In genomic region chrX:135340827-135341226, GRCh38 we compare ENCODE assay signal across 8 cellular contexts. TPM values are rescaled to one million over a fixed set of nuclear protein-coding genes. Genes with fewer than 3 reads are reported as not detected.
DNase-seq lines count a peak whose midpoint lies in the region; ATAC-seq and TF ChIP-seq lines count a peak whose summit lies in the region.

No MANE protein-coding gene starts in this region.

- H3K4me3 Mint-ChIP-seq in activated naive CD4-positive, alpha-beta T cell treated with anti-CD3 and anti-CD28 coated beads, Interleukin-2, amount 10 ng/mL, durations not matched to agents 7 days and 5 days: peak overlapping the region; percentile 99

- ATAC-seq in SK-N-SH treated with all-trans-retinoic acid at 6 μM for 48 hours (peak; percentile 43), HG03342 (IDR thresholded peaks at IDR 0.05; ENCODE audit: unreplicated experiment) (no peak)

- TF ChIP-seq CTCF in fibroblast of the aortic adventitia (IDR thresholded peaks at IDR 0.05; ENCODE audit: insufficient read depth, low read length) (no peak), colonic mucosa (IDR thresholded peaks at IDR 0.05) (no peak)

- no peak overlapping the region for H3K27ac Mint-ChIP-seq in activated naive CD4-positive, alpha-beta T cell treated with anti-CD3 and anti-CD28 coated beads, Interleukin-2, amount 10 ng/mL, durations not matched to agents 7 days and 5 days

- peaks cover 61% of the 10 kb centered on the region for H3K4me1 Mint-ChIP-seq in activated naive CD4-positive, alpha-beta T cell treated with anti-CD3 and anti-CD28 coated beads, Interleukin-2, amount 10 ng/mL, durations not matched to agents 7 days and 5 days

- H3K36me3 ChIP-seq in stomach smooth muscle (ENCODE audit: control insufficient read depth in 2 of 2, insufficient read depth in 2 of 2, low read length in 2 of 2): no peaks in the 10 kb centered on the region
- H3K36me3 ChIP-seq in colonic mucosa: no peaks in the 10 kb centered on the region

- no peaks in the 10 kb centered on the region for H3K9me3 Mint-ChIP-seq in activated naive CD4-positive, alpha-beta T cell treated with anti-CD3 and anti-CD28 coated beads, Interleukin-2, amount 10 ng/mL, durations not matched to agents 7 days and 5 days

- H3K27me3 Mint-ChIP-seq in activated naive CD4-positive, alpha-beta T cell treated with anti-CD3 and anti-CD28 coated beads, Interleukin-2, amount 10 ng/mL, durations not matched to agents 7 days and 5 days: no peaks in the 10 kb centered on the region

- peak overlapping the region; percentile 78 for H3K4me3 ChIP-seq in fibroblast of the aortic adventitia (ENCODE audit: low read depth, low read length)
- H3K4me3 ChIP-seq in stomach smooth muscle (ENCODE audit: low read length in 2 of 2): peak overlapping the region; percentile 40 to 83
- no peak overlapping the region for H3K4me3 ChIP-seq in colonic mucosa

- no peak for DNase-seq in activated naive CD4-positive, alpha-beta T cell treated with anti-CD3 and anti-CD28 coated beads, Interleukin-2, amount 10 ng/mL, durations not matched to agents 7 days and 5 days
- no peak for DNase-seq in activated naive CD4-positive, alpha-beta T cell treated with anti-CD3 and anti-CD28 coated beads, Interleukin-2, amount 50 U/mL, for 16 hours
- peak; percentile 64 for DNase-seq in fibroblast of the aortic adventitia (ENCODE audit: low read depth)
- no peak for DNase-seq in colonic mucosa
- DNase-seq in germinal center (ENCODE audit: low spot score): no peak

- peaks cover 40% of the 10 kb centered on the region for H3K36me3 Mint-ChIP-seq in activated naive CD4-positive, alpha-beta T cell treated with anti-CD3 and anti-CD28 coated beads, Interleukin-2, amount 10 ng/mL, durations not matched to agents 7 days and 5 days

- H3K9ac ChIP-seq in stomach smooth muscle (ENCODE audit: low read length in 2 of 2) (no peak overlapping the region), colonic mucosa (ENCODE audit: low read depth in 2 of 2, low read length in 2 of 2) (no peak overlapping the region)

- peaks cover 21% of the 10 kb centered on the region for H3K4me1 ChIP-seq in stomach smooth muscle (ENCODE audit: control insufficient read depth, insufficient read depth, low read length)
- peaks cover 3% of the 10 kb centered on the region for H3K4me1 ChIP-seq in colonic mucosa

- H3K9me3 ChIP-seq in stomach smooth muscle (ENCODE audit: control insufficient read depth in 2 of 2, low read length in 2 of 2) (no peaks in the 10 kb centered on the region), colonic mucosa (no peaks in the 10 kb centered on the region)

- intact Hi-C loops in colonic mucosa (cut with DNase I): no loop called here

- peaks cover 0 to 7% of the 10 kb centered on the region in 2 donors for H3K27me3 ChIP-seq in stomach smooth muscle (ENCODE audit: control insufficient read depth in 1 of 2, insufficient read depth in 2 of 2, low read length in 2 of 2)
- H3K27me3 ChIP-seq in colonic mucosa: no peaks in the 10 kb centered on the region

- CTCF ChIA-PET in activated naive CD4-positive, alpha-beta T cell treated with anti-CD3 and anti-CD28 coated beads, Interleukin-2, amount 10 ng/mL, durations not matched to agents 7 days and 5 days (lab: Charles Lee): no interaction called here

- H3K27ac ChIP-seq in stomach smooth muscle (ENCODE audit: low read length) (no peak overlapping the region), colonic mucosa (no peak overlapping the region)

TF ChIP-seq in SK-N-SH treated with all-trans-retinoic acid at 6 μM for 48 hours, 23 proteins besides CTCF, POLR2A, EP300 and RAD21:
- TF ChIP-seq ZC3H10 (CRISPR knock-in tag; IDR thresholded peaks at IDR 0.05) (no peak), ARNTL (CRISPR knock-in tag; IDR thresholded peaks at IDR 0.05; ENCODE audit: borderline replicate concordance, low read depth) (no peak), TSHZ2 (CRISPR knock-in tag; IDR thresholded peaks at IDR 0.05) (0 out of 2 replicates have a peak, but pooled peaks have one; percentile 12), PATZ1 (CRISPR knock-in tag; IDR thresholded peaks at IDR 0.05; ENCODE audit: borderline replicate concordance) (peak; percentile 84; the same call in 1 of the 2 replicates), ZFP30 (CRISPR knock-in tag; IDR thresholded peaks at IDR 0.05) (no peak), ISL1 (CRISPR knock-in tag; IDR thresholded peaks at IDR 0.05) (peak; percentile 56; the same call in 1 of the 2 replicates), ESRRG (CRISPR knock-in tag; IDR thresholded peaks at IDR 0.05) (no peak), TCF4 (CRISPR knock-in tag; IDR thresholded peaks at IDR 0.05; ENCODE audit: borderline replicate concordance) (peak; percentile 86), SNAI2 (CRISPR knock-in tag; IDR thresholded peaks at IDR 0.05) (no peak), RARB (CRISPR knock-in tag; IDR thresholded peaks at IDR 0.05) (no peak), POU6F1 (CRISPR knock-in tag; IDR thresholded peaks at IDR 0.05; ENCODE audit: borderline replicate concordance, low read depth) (no peak)

RNA-seq across cellular contexts. Expression of gene ZNF75D, which starts 3.1 kb away (rescaled TPM):
- total RNA-seq in fibroblast of the aortic adventitia (ENCODE audit: low replicate concordance) (7.3 and 8.9 TPM in 2 replicates), colonic mucosa (1 to 10 TPM; 6.5 to 7.3 TPM)

RNA-seq across cellular contexts. Expression of gene ZNF449, which starts 3.8 kb away (rescaled TPM):
- total RNA-seq in fibroblast of the aortic adventitia (ENCODE audit: low replicate concordance) (5.9 and 11.1 TPM in 2 replicates), colonic mucosa (1 to 10 TPM; 2.1 to 3.4 TPM)

RNA-seq across cellular contexts. Expression of gene ETDC, which starts 31.5 kb away (rescaled TPM):
- total RNA-seq in fibroblast of the aortic adventitia (ENCODE audit: low replicate concordance) (not detected in 2 replicates), colonic mucosa (not detected)
